In the genomic region with DNA sequence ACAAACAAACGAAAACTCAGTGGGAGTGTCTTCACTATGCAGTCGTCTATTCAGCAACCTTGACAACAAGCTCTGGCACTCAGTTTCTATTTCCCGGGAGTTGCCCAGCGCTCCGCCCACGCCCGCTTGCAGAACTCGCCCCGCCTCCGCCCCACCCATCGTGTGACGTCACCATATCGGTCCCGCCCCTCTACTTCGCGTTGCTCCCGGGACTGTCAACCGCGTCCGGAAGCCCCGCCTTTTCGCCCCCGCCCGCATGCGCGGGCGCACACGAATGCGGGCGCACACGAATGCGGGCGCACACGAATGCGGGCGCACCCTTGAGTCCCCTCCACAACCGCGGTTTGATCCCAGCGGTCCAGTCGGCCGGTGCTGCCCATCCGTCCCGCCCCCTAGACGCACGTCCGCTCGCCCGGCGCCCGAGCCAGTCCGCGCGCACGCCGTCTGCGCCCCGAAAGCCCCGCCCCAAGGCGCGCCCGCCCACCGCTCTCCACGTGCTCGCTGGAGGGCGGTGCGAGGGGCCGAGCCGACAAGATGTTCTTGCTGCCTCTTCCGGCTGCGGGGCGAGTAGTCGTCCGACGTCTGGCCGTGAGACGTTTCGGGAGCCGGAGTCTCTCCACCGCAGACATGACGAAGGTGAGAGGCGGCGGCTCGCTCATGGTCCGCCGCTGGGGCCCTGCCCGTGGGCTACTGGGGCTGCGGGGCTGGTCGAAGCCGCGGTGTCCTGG, we compare ENCODE assay signal across 8 cellular contexts. TPM values are rescaled to one million over a fixed set of nuclear protein-coding genes. Genes with fewer than 3 reads are reported as not detected.
DNase-seq lines count a peak whose midpoint lies in the region; ATAC-seq and TF ChIP-seq lines count a peak whose summit lies in the region.

A gene (plus strand): TSS at position 267 of the 728 bp plus-strand sequence. CDS start 268 bp downstream, at position 535.

- no peak for TF ChIP-seq CTCF in ovary (IDR thresholded peaks at IDR 0.05)
- no peak for TF ChIP-seq CTCF in thyroid gland (IDR thresholded peaks at IDR 0.05)

- peaks cover 5% of the 10 kb centered on the region for H3K4me1 ChIP-seq in ovary (ENCODE audit: insufficient read depth)
- peaks cover 3 to 15% of the 10 kb centered on the region in 2 donors for H3K4me1 ChIP-seq in thyroid gland

- no peaks in the 10 kb centered on the region for H3K27me3 ChIP-seq in ovary
- no peaks in the 10 kb centered on the region for H3K27me3 ChIP-seq in thyroid gland

- H3K36me3 ChIP-seq in ovary (no peaks in the 10 kb centered on the region), thyroid gland (peaks cover 3 to 4% of the 10 kb centered on the region in 2 donors)

- H3K4me3 ChIP-seq in ovary (peak within 1 kb of the TSS; percentile 64), thyroid gland (replicated peaks in 1 of 3) (peak within 1 kb of the TSS; percentile 31 to 97 (median 60))

- no peaks in the 10 kb centered on the region for H3K9me3 ChIP-seq in ovary
- no peaks in the 10 kb centered on the region for H3K9me3 ChIP-seq in thyroid gland

- peak; percentile 75 for DNase-seq in NCI-H1105 treated with DMSO at 0.1 percent for 48 hours (lab: John Stamatoyannopoulos, UW)
- DNase-seq in SW 1271 (lab: John Stamatoyannopoulos, UW), result peak; percentile 85 to 90
- DNase-seq in activated naive CD8-positive, alpha-beta T cell treated with anti-CD3 and anti-CD28 coated beads, Interleukin-2, amount 50 U/mL, for 16 hours (ENCODE audit: low read depth, low spot score), result peak; percentile 96
- peak; percentile 99 for DNase-seq in Right ventricle myocardium inferior (ENCODE audit: missing footprints)
- DNase-seq in ovary, result peak; percentile 96 to 100 (median 99)
- peak; percentile 96 to 97 for DNase-seq in thyroid gland

- 0 to 1% (median 0%) methylated on average over 66 to 90 of the region's 90 CpGs for WGBS in ovary, 3 donors
- 0% methylated on average over 26 to 32 of the region's 90 CpGs for WGBS in thyroid gland, 2 donors

- intact Hi-C loops in Right ventricle myocardium inferior (cut with DNase I) (loop anchor here (1.0 kb wide), 2 partner anchors 37 to 233 kb away; a partner anchor contains a TSS), ovary (cut with DNase I) (loop anchor here in 3 of 4 donors (5.0 to 10.0 kb wide), 3 partner anchors 35 to 228 kb away; a partner anchor contains a TSS), thyroid gland (cut with DNase I) (no loop called here)

- H3K27ac ChIP-seq in ovary (peak within 1 kb of the TSS in 1 of 2 donors; percentile 77), thyroid gland (peak within 1 kb of the TSS; percentile 65 to 80 (median 72))

- ATAC-seq in HG02642 (IDR thresholded peaks at IDR 0.05; ENCODE audit: poor library complexity, unreplicated experiment) (peak; percentile 90), Right ventricle myocardium inferior (peak; percentile 99)

- TF ChIP-seq EP300 in ovary (IDR thresholded peaks at IDR 0.05), result no peak

- TF ChIP-seq POLR2A in GM10847 (IDR thresholded peaks at IDR 0.05; ENCODE audit: extremely low read depth, insufficient read length) (peak; percentile 99), ovary (IDR thresholded peaks at IDR 0.05) (peak; percentile 63), thyroid gland (IDR thresholded peaks at IDR 0.05) (peak in 1 of 2 donors; percentile 97)

RNA-seq across cellular contexts. Expression of the gene that starts here (rescaled TPM):
- total RNA-seq in Right ventricle myocardium inferior (56.9 TPM), ovary (10 to 100 TPM; 23.5 to 54.7 (median 33.9) TPM), thyroid gland (10 to 100 TPM; 66.8 to 89.8 (median 81.6) TPM)
- 10 to 100 TPM; 33.3 to 69.0 TPM for polyA plus RNA-seq in ovary
